ENCODE assay signal across 10 cellular contexts in the genomic region with DNA sequence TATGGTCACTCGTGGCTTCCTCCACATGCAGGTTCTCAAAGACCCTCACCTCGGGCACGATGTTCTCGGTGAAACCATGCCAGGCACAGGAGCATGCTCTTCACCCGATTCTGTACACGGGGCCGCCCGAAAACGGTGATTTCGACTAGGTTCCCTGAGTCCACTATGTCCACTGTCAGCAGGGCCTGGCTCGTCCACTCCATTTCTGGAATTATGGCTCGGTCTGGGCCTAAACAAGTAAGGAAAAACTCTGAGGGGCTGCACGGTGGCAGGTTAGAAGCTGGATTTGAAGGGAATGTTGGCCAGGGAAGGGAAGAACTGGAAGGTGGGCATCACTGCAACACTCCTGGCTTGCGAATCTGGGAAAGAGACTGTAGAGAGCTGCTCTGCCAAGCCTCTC. TPM values are rescaled to one million over a fixed set of nuclear protein-coding genes. Genes with fewer than 3 reads are reported as not detected.
"Had no signal": no experiment of that assay in that cellular context is flagged by ENCODE, and none has a peak within 500 bp of the region (broad histone marks: within the 10 kb centered on the region; RNA-seq: fewer than 3 reads in every experiment).

No MANE protein-coding gene starts in this region.

- FAIRE-seq: HTR-8/SVneo, K562 had no signal

- H3K9me3 ChIP-seq: HAP-1 had no signal

- H3K27ac ChIP-seq: GM23248 had no signal

- DNase-seq: GM23248, H7, HFFc6, IMR-90 had no signal

- H3K4me3 ChIP-seq: GM23248, HAP-1, K562 had no signal

- H3K4me3 Mint-ChIP-seq: HFFc6 had no signal

- H2AFZ ChIP-seq: GM23248 had no signal

- H3K27ac Mint-ChIP-seq: HFFc6 had no signal

- H3K4me1 ChIP-seq: HAP-1 had no signal

- ATAC-seq: HCT116, K562 had no signal

- H3K36me3 ChIP-seq: HAP-1 had no signal

- H3K9me3 Mint-ChIP-seq: HFFc6 had no signal

- H3K9ac ChIP-seq: GM23248 had no signal

RNA-seq across cellular contexts. Expression of a gene that starts 0.5 kb away (rescaled TPM):
- total RNA-seq: GM23248, H4, H7, HFFc6, HT-29, IMR-90, K562 had no signal
- polyA plus RNA-seq: GM23248, IMR-90, K562 had no signal

RNA-seq across cellular contexts. Expression of a gene that starts 6.7 kb away (rescaled TPM):
- total RNA-seq: GM23248, H4, HFFc6, HT-29, IMR-90, K562 had no signal
- polyA plus RNA-seq: GM23248, IMR-90, K562 had no signal

RNA-seq across cellular contexts. Expression of a gene that starts 15.1 kb away (rescaled TPM):
- total RNA-seq: GM23248, H4, HFFc6, HT-29, IMR-90, K562 had no signal
- polyA plus RNA-seq: GM23248, IMR-90, K562 had no signal

RNA-seq across cellular contexts. Expression of a gene that starts 25.5 kb away (rescaled TPM):
- total RNA-seq: H4, HFFc6, HT-29, IMR-90 had no signal
